In the genomic region with DNA sequence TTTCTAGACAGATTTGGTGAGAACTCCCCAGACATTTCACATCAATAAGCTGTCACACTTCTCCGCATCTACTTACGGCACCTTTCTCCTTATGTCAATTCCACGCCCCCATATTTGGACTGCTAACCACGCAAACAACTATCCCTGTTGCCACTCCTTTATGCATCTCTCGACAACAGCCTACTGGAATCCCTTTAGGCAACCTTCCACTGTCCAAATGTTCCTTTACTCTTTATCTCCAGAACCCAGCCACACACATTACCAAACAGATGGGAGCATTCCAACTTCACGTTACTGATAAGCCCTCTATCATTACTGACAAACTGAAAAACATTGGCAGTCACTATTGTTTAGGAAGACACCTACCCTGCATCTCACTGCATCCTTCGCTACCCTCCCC, we compare ENCODE assay signal across 1 cellular context.
A peak's percentile ranks its signal among the peaks of the same experiment; 100 is the strongest.
TF ChIP-seq lines count a peak whose summit lies in the region.
"Not testable (repeated sequence)": the region's sequence is repeated elsewhere in the genome, so short reads cannot be mapped to it uniquely, and the experiment has no call there.

No MANE protein-coding gene starts in this region.

TF ChIP-seq in K562, 482 proteins besides CTCF, POLR2A, EP300 and RAD21 (continued from another document and continues in another):
- TF ChIP-seq DPF2 (IDR thresholded peaks at IDR 0.05) (peak; percentile 89), NCOA1 (IDR thresholded peaks at IDR 0.05; ENCODE audit: low read depth) (peak; percentile 70; the same call in 1 of the 2 replicates), ESRRA (IDR thresholded peaks at IDR 0.05; ENCODE audit: borderline replicate concordance, low read depth) (peak; percentile 20; the same call in 1 of the 2 replicates), SMAD3 (CRISPR knock-in tag; conservative IDR thresholded peaks at IDR 0.05) (0 out of 2 replicates have a peak, but pooled peaks have one; percentile 19), PHB2 (IDR thresholded peaks at IDR 0.05; ENCODE audit: low read depth) (peak; percentile 95), PML (IDR thresholded peaks at IDR 0.05; ENCODE audit: low read length) (peak; percentile 91; the same call in 1 of the 2 replicates), ZNF589 (CRISPR knock-in tag; IDR thresholded peaks at IDR 0.05; ENCODE audit: low read depth) (peak; percentile 92), SMAD4 (CRISPR knock-in tag; conservative IDR thresholded peaks at IDR 0.05) (peak; percentile 93), ZNF395 (CRISPR knock-in tag; IDR thresholded peaks at IDR 0.05) (peak; percentile 63; the same call in 1 of the 2 replicates), TRIM28 (IDR thresholded peaks at IDR 0.05) (peak; percentile 20; the same call in 1 of the 2 replicates), HDAC2 (IDR thresholded peaks at IDR 0.05) (peak; percentile 90), ZNF639 (CRISPR knock-in tag; conservative IDR thresholded peaks at IDR 0.05 in 1 of 2, IDR thresholded peaks at IDR 0.05 in 1 of 2) (peak in 1 of 2 experiments; percentile 76; a peak in 2 of 4 replicates), ZNF311 (CRISPR knock-in tag; IDR thresholded peaks at IDR 0.05) (0 out of 2 replicates have a peak, but pooled peaks have one; percentile 47), TAL1 (IDR thresholded peaks at IDR 0.05) (peak; percentile 99), SMARCE1 (IDR thresholded peaks at IDR 0.05) (peak; percentile 87), ZNF766 (CRISPR knock-in tag; conservative IDR thresholded peaks at IDR 0.05) (peak; percentile 74), MLLT1 (IDR thresholded peaks at IDR 0.05) (0 out of 4 replicates have a peak, but pooled peaks of 1 of the 2 experiments have one; percentile 32), LEF1 (IDR thresholded peaks at IDR 0.05) (peak; percentile 81), EHMT2 (IDR thresholded peaks at IDR 0.05) (peak; percentile 46; the same call in 1 of the 2 replicates), ATF7 (IDR thresholded peaks at IDR 0.05) (peak; percentile 60; the same call in 1 of the 2 replicates), SMARCC2 (IDR thresholded peaks at IDR 0.05; ENCODE audit: low read depth) (peak; percentile 77; the same call in 1 of the 2 replicates), MTA1 (IDR thresholded peaks at IDR 0.05; ENCODE audit: borderline replicate concordance) (peak; percentile 38; the same call in 1 of the 2 replicates), ZNF644 (tag; IDR thresholded peaks at IDR 0.05; ENCODE audit: low read depth) (peak; percentile 60; the same call in 1 of the 2 replicates), MEF2D (tag; conservative IDR thresholded peaks at IDR 0.05; ENCODE audit: low read depth) (peak; percentile 64; the same call in 1 of the 2 replicates), ZEB2 (IDR thresholded peaks at IDR 0.05) (peak; percentile 91), CEBPG (tag; conservative IDR thresholded peaks at IDR 0.05 in 1 of 2, IDR thresholded peaks at IDR 0.05 in 1 of 2) (0 out of 4 replicates have a peak, but pooled peaks of 1 of the 2 experiments have one; percentile 11), BHLHE40 (IDR thresholded peaks at IDR 0.05; ENCODE audit: low read length) (peak; percentile 21; the same call in 1 of the 2 replicates), NONO (IDR thresholded peaks at IDR 0.05; ENCODE audit: low read depth in 2 of 2, low read length in 1 of 2) (0 out of 4 replicates have a peak, but pooled peaks of 1 of the 2 experiments have one; percentile 51), MAFG (tag; conservative IDR thresholded peaks at IDR 0.05) (0 out of 2 replicates have a peak, but pooled peaks have one; percentile 27)
- TF ChIP-seq, protein P1, sequence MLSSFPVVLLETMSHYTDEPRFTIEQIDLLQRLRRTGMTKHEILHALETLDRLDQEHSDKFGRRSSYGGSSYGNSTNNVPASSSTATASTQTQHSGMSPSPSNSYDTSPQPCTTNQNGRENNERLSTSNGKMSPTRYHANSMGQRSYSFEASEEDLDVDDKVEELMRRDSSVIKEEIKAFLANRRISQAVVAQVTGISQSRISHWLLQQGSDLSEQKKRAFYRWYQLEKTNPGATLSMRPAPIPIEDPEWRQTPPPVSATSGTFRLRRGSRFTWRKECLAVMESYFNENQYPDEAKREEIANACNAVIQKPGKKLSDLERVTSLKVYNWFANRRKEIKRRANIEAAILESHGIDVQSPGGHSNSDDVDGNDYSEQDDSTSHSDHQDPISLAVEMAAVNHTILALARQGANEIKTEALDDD (IDR thresholded peaks at IDR 0.05): 0 out of 2 replicates have a peak, but pooled peaks have one; percentile 56
- TF ChIP-seq, protein P2, sequence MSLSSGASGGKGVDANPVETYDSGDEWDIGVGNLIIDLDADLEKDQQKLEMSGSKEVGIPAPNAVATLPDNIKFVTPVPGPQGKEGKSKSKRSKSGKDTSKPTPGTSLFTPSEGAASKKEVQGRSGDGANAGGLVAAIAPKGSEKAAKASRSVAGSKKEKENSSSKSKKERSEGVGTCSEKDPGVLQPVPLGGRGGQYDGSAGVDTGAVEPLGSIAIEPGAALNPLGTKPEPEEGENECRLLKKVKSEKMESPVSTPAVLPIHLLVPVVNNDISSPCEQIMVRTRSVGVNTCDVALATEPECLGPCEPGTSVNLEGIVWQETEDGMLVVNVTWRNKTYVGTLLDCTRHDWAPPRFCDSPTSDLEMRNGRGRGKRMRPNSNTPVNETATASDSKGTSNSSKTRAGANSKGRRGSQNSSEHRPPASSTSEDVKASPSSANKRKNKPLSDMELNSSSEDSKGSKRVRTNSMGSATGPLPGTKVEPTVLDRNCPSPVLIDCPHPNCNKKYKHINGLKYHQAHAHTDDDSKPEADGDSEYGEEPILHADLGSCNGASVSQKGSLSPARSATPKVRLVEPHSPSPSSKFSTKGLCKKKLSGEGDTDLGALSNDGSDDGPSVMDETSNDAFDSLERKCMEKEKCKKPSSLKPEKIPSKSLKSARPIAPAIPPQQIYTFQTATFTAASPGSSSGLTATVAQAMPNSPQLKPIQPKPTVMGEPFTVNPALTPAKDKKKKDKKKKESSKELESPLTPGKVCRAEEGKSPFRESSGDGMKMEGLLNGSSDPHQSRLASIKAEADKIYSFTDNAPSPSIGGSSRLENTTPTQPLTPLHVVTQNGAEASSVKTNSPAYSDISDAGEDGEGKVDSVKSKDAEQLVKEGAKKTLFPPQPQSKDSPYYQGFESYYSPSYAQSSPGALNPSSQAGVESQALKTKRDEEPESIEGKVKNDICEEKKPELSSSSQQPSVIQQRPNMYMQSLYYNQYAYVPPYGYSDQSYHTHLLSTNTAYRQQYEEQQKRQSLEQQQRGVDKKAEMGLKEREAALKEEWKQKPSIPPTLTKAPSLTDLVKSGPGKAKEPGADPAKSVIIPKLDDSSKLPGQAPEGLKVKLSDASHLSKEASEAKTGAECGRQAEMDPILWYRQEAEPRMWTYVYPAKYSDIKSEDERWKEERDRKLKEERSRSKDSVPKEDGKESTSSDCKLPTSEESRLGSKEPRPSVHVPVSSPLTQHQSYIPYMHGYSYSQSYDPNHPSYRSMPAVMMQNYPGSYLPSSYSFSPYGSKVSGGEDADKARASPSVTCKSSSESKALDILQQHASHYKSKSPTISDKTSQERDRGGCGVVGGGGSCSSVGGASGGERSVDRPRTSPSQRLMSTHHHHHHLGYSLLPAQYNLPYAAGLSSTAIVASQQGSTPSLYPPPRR (CRISPR knock-in tag; IDR thresholded peaks at IDR 0.05; ENCODE audit: borderline replicate concordance): 0 out of 2 replicates have a peak, but pooled peaks have one; percentile 51
- TF ChIP-seq, protein P3, sequence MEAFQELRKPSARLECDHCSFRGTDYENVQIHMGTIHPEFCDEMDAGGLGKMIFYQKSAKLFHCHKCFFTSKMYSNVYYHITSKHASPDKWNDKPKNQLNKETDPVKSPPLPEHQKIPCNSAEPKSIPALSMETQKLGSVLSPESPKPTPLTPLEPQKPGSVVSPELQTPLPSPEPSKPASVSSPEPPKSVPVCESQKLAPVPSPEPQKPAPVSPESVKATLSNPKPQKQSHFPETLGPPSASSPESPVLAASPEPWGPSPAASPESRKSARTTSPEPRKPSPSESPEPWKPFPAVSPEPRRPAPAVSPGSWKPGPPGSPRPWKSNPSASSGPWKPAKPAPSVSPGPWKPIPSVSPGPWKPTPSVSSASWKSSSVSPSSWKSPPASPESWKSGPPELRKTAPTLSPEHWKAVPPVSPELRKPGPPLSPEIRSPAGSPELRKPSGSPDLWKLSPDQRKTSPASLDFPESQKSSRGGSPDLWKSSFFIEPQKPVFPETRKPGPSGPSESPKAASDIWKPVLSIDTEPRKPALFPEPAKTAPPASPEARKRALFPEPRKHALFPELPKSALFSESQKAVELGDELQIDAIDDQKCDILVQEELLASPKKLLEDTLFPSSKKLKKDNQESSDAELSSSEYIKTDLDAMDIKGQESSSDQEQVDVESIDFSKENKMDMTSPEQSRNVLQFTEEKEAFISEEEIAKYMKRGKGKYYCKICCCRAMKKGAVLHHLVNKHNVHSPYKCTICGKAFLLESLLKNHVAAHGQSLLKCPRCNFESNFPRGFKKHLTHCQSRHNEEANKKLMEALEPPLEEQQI (IDR thresholded peaks at IDR 0.05): peak; percentile 57; the same call in 1 of the 2 replicates
- TF ChIP-seq, protein P4, sequence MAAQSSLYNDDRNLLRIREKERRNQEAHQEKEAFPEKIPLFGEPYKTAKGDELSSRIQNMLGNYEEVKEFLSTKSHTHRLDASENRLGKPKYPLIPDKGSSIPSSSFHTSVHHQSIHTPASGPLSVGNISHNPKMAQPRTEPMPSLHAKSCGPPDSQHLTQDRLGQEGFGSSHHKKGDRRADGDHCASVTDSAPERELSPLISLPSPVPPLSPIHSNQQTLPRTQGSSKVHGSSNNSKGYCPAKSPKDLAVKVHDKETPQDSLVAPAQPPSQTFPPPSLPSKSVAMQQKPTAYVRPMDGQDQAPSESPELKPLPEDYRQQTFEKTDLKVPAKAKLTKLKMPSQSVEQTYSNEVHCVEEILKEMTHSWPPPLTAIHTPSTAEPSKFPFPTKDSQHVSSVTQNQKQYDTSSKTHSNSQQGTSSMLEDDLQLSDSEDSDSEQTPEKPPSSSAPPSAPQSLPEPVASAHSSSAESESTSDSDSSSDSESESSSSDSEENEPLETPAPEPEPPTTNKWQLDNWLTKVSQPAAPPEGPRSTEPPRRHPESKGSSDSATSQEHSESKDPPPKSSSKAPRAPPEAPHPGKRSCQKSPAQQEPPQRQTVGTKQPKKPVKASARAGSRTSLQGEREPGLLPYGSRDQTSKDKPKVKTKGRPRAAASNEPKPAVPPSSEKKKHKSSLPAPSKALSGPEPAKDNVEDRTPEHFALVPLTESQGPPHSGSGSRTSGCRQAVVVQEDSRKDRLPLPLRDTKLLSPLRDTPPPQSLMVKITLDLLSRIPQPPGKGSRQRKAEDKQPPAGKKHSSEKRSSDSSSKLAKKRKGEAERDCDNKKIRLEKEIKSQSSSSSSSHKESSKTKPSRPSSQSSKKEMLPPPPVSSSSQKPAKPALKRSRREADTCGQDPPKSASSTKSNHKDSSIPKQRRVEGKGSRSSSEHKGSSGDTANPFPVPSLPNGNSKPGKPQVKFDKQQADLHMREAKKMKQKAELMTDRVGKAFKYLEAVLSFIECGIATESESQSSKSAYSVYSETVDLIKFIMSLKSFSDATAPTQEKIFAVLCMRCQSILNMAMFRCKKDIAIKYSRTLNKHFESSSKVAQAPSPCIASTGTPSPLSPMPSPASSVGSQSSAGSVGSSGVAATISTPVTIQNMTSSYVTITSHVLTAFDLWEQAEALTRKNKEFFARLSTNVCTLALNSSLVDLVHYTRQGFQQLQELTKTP (IDR thresholded peaks at IDR 0.05; ENCODE audit: low read depth in 1 of 2, partially characterized antibody in 2 of 2): peak in 1 of 2 experiments; percentile 76
- TF ChIP-seq, protein P5, sequence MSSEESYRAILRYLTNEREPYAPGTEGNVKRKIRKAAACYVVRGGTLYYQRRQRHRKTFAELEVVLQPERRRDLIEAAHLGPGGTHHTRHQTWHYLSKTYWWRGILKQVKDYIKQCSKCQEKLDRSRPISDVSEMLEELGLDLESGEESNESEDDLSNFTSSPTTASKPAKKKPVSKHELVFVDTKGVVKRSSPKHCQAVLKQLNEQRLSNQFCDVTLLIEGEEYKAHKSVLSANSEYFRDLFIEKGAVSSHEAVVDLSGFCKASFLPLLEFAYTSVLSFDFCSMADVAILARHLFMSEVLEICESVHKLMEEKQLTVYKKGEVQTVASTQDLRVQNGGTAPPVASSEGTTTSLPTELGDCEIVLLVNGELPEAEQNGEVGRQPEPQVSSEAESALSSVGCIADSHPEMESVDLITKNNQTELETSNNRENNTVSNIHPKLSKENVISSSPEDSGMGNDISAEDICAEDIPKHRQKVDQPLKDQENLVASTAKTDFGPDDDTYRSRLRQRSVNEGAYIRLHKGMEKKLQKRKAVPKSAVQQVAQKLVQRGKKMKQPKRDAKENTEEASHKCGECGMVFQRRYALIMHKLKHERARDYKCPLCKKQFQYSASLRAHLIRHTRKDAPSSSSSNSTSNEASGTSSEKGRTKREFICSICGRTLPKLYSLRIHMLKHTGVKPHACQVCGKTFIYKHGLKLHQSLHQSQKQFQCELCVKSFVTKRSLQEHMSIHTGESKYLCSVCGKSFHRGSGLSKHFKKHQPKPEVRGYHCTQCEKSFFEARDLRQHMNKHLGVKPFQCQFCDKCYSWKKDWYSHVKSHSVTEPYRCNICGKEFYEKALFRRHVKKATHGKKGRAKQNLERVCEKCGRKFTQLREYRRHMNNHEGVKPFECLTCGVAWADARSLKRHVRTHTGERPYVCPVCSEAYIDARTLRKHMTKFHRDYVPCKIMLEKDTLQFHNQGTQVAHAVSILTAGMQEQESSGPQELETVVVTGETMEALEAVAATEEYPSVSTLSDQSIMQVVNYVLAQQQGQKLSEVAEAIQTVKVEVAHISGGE (CRISPR knock-in tag; IDR thresholded peaks at IDR 0.05): peak in 1 of 3 experiments; percentile 77; a peak in 1 of 6 replicates
- TF ChIP-seq CEBPG (CRISPR knock-in tag; IDR thresholded peaks at IDR 0.05): not testable (repeated sequence)
